8 cellular contexts compared by ENCODE assay signal in the genomic region with DNA sequence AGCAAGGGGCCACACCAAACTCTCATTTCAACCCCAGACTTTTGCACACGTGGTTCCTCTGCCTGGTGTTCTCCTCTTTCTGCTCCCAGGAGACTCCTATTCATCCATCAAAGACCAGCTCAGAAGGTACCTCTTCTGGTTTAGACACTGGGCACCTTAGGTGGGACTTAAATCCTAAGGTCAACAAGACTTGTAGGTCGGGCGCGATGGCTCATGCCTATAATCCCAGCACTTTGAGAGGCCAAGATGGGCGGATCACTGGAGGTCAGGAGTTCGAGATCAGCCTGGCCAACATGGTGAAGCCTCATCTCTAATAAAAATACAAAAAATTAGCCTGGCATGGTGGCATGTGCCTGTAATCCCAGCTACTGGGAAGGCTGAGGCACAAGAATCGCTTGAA. TPM values are rescaled to one million over a fixed set of nuclear protein-coding genes. Genes with fewer than 3 reads are reported as not detected.
DNase-seq lines count a peak whose midpoint lies in the region; ATAC-seq and TF ChIP-seq lines count a peak whose summit lies in the region.
"Not testable (repeated sequence)": the region's sequence is repeated elsewhere in the genome, so short reads cannot be mapped to it uniquely, and the experiment has no call there.
"Had no signal": no experiment of that assay in that cellular context is flagged by ENCODE, and none has a peak within 500 bp of the region (broad histone marks: within the 10 kb centered on the region; RNA-seq: fewer than 3 reads in every experiment).

No MANE protein-coding gene starts in this region.

- intact Hi-C loops in activated CD4-positive, alpha-beta T cell treated with anti-CD3 and anti-CD28 coated beads, Interleukin-2, amount 10 ng/mL, durations not matched to agents 24 days and 14 days (cut with micrococcal nuclease); lower leg skin (cut with DNase I; ENCODE audit: low total_unique reads): not testable (repeated sequence)

- 87 to 91% methylated on average over 4 to 5 of the region's 7 CpGs for WGBS in lower leg skin, 2 donors

- not testable (repeated sequence) for H3K27ac ChIP-seq in RWPE2 (ENCODE audit: poor library complexity, severe bottlenecking)

- H3K4me1 Mint-ChIP-seq in activated CD4-positive, alpha-beta T cell treated with anti-CD3 and anti-CD28 coated beads, Interleukin-2, amount 10 ng/mL, durations not matched to agents 24 days and 14 days; activated CD8-positive, alpha-beta T cell treated with anti-CD3 and anti-CD28 coated beads, Interleukin-2, amount 10 ng/mL, durations not matched to agents 7 days and 5 days (ENCODE audit: low read depth); endothelial cell (ENCODE audit: unreplicated experiment): not testable (repeated sequence)

- H3K27me3 ChIP-seq in RWPE2 (ENCODE audit: insufficient read depth, poor library complexity, severe bottlenecking): not testable (repeated sequence)

- CTCF ChIA-PET in activated CD8-positive, alpha-beta T cell treated with anti-CD3 and anti-CD28 coated beads, Interleukin-2, amount 10 ng/mL, durations not matched to agents 7 days and 5 days (lab: Charles Lee): not testable (repeated sequence)

- not testable (repeated sequence) for TF ChIP-seq POLR2A in lower leg skin (IDR thresholded peaks at IDR 0.05)

- H3K36me3 Mint-ChIP-seq in activated CD4-positive, alpha-beta T cell treated with anti-CD3 and anti-CD28 coated beads, Interleukin-2, amount 10 ng/mL, durations not matched to agents 24 days and 14 days (ENCODE audit: low read depth); activated CD8-positive, alpha-beta T cell treated with anti-CD3 and anti-CD28 coated beads, Interleukin-2, amount 10 ng/mL, durations not matched to agents 7 days and 5 days (ENCODE audit: low read depth); endothelial cell (ENCODE audit: low read depth, unreplicated experiment): not testable (repeated sequence)

- not testable (repeated sequence) for H3K27me3 Mint-ChIP-seq in activated CD4-positive, alpha-beta T cell treated with anti-CD3 and anti-CD28 coated beads, Interleukin-2, amount 10 ng/mL, durations not matched to agents 24 days and 14 days; activated CD8-positive, alpha-beta T cell treated with anti-CD3 and anti-CD28 coated beads, Interleukin-2, amount 10 ng/mL, durations not matched to agents 7 days and 5 days (ENCODE audit: low read depth); endothelial cell (ENCODE audit: unreplicated experiment)

- ATAC-seq in RWPE2 (ENCODE audit: low read depth); activated CD8-positive, alpha-beta T cell treated with anti-CD3 and anti-CD28 coated beads, Interleukin-2, amount 10 ng/mL, durations not matched to agents 7 days and 5 days; stimulated activated naive CD8-positive, alpha-beta T cell treated with anti-CD3 and anti-CD28 coated beads, Interleukin-15, Interleukin-2, amounts not matched to agents 100 U/mL and 50 U/mL, for 24 hours: not testable (repeated sequence)

- TF ChIP-seq CTCF in RWPE2 (IDR thresholded peaks at IDR 0.05; ENCODE audit: poor library complexity, severe bottlenecking); endothelial cell (IDR thresholded peaks at IDR 0.05; ENCODE audit: unreplicated experiment); lower leg skin (IDR thresholded peaks at IDR 0.05): not testable (repeated sequence)

- not testable (repeated sequence) for H3K4me1 ChIP-seq in RWPE2 (ENCODE audit: insufficient read depth, poor library complexity, severe bottlenecking)

- not testable (repeated sequence) for H3K9me3 ChIP-seq in RWPE2 (ENCODE audit: severe bottlenecking)

- H3K9me3 Mint-ChIP-seq in activated CD4-positive, alpha-beta T cell treated with anti-CD3 and anti-CD28 coated beads, Interleukin-2, amount 10 ng/mL, durations not matched to agents 24 days and 14 days; activated CD8-positive, alpha-beta T cell treated with anti-CD3 and anti-CD28 coated beads, Interleukin-2, amount 10 ng/mL, durations not matched to agents 7 days and 5 days (ENCODE audit: insufficient read depth); endothelial cell (ENCODE audit: unreplicated experiment): not testable (repeated sequence)

- H3K36me3 ChIP-seq in RWPE2 (ENCODE audit: low read depth): not testable (repeated sequence)

- H3K4me3 ChIP-seq in RWPE2 (ENCODE audit: severe bottlenecking); lower leg skin (ENCODE audit: low read depth, poor library complexity, severe bottlenecking): not testable (repeated sequence)

- POLR2A ChIA-PET in activated CD8-positive, alpha-beta T cell treated with anti-CD3 and anti-CD28 coated beads, Interleukin-2, amount 10 ng/mL, durations not matched to agents 7 days and 5 days (lab: Charles Lee): not testable (repeated sequence)

- H3K27ac Mint-ChIP-seq in activated CD4-positive, alpha-beta T cell treated with anti-CD3 and anti-CD28 coated beads, Interleukin-2, amount 10 ng/mL, durations not matched to agents 24 days and 14 days; activated CD8-positive, alpha-beta T cell treated with anti-CD3 and anti-CD28 coated beads, Interleukin-2, amount 10 ng/mL, durations not matched to agents 7 days and 5 days; endothelial cell (ENCODE audit: unreplicated experiment): not testable (repeated sequence)

- DNase-seq in RWPE2 (ENCODE audit: low spot score) (peak; percentile 7), endothelial cell (ENCODE audit: low spot score) (peak; percentile 1), lower leg skin (ENCODE audit: low spot score in 2 of 2) (peak; percentile 8 to 34)
- peak; percentile 49 for DNase-seq in activated CD4-positive, alpha-beta T cell treated with anti-CD3 and anti-CD28 coated beads, Interleukin-2, amount 10 ng/mL, durations not matched to agents 24 days and 14 days
- DNase-seq in activated CD8-positive, alpha-beta T cell treated with anti-CD3 and anti-CD28 coated beads, Interleukin-2, amount 10 ng/mL, durations not matched to agents 7 days and 5 days: peak; percentile 16
- peak; percentile 3 for DNase-seq in stimulated activated naive CD8-positive, alpha-beta T cell treated with anti-CD3 and anti-CD28 coated beads, Interleukin-15, Interleukin-2, amounts not matched to agents 100 U/mL and 50 U/mL, for 24 hours

- not testable (repeated sequence) for H3K4me3 Mint-ChIP-seq in activated CD4-positive, alpha-beta T cell treated with anti-CD3 and anti-CD28 coated beads, Interleukin-2, amount 10 ng/mL, durations not matched to agents 24 days and 14 days; activated CD8-positive, alpha-beta T cell treated with anti-CD3 and anti-CD28 coated beads, Interleukin-2, amount 10 ng/mL, durations not matched to agents 7 days and 5 days; endothelial cell (ENCODE audit: unreplicated experiment)

RNA-seq across cellular contexts. Expression of a gene that starts 0.8 kb away (rescaled TPM):
- 9.2 and 9.7 TPM in 2 replicates for total RNA-seq in activated CD4-positive, alpha-beta T cell treated with anti-CD3 and anti-CD28 coated beads, Interleukin-2, amount 10 ng/mL, durations not matched to agents 24 days and 14 days
- 10 to 100 TPM; 25.9 to 26.3 TPM for total RNA-seq in activated CD8-positive, alpha-beta T cell treated with anti-CD3 and anti-CD28 coated beads, Interleukin-2, amount 10 ng/mL, durations not matched to agents 7 days and 5 days
- total RNA-seq in endothelial cell (ENCODE audit: unreplicated experiment) (50.2 TPM), lower leg skin (1 to 10 TPM in 2 of 4 donors, under 1 TPM in 2; 0.55 to 3.5 (median 1.2) TPM)
- total RNA-seq: Daoy, GM23248 had no signal

RNA-seq across cellular contexts. Expression of a gene that starts 42.9 kb away (rescaled TPM):
- total RNA-seq in activated CD4-positive, alpha-beta T cell treated with anti-CD3 and anti-CD28 coated beads, Interleukin-2, amount 10 ng/mL, durations not matched to agents 24 days and 14 days: 15.7 and 17.8 TPM in 2 replicates
- total RNA-seq in activated CD8-positive, alpha-beta T cell treated with anti-CD3 and anti-CD28 coated beads, Interleukin-2, amount 10 ng/mL, durations not matched to agents 7 days and 5 days: 1 to 10 TPM; 4.0 to 4.5 TPM
- total RNA-seq in endothelial cell (ENCODE audit: unreplicated experiment): 1.6 TPM
- 100 to 1,000 TPM; 131 to 298 (median 190) TPM for total RNA-seq in lower leg skin
